In genomic region chr12:8057839-8058238, GRCh38 we compare ENCODE assay signal across 16 cellular contexts. TPM values are rescaled to one million over a fixed set of nuclear protein-coding genes. Genes with fewer than 3 reads are reported as not detected.
DNase-seq lines count a peak whose midpoint lies in the region; ATAC-seq and TF ChIP-seq lines count a peak whose summit lies in the region.
"Had no signal": no experiment of that assay in that cellular context is flagged by ENCODE, and none has a peak within 500 bp of the region (broad histone marks: within the 10 kb centered on the region; RNA-seq: fewer than 3 reads in every experiment).

No MANE protein-coding gene starts in this region.

- H3K4me3 Mint-ChIP-seq in activated T-cell treated with anti-CD3 and anti-CD28 coated beads, Interleukin-2, amount 50 U/mL, for 24 hours: no peak overlapping the region
- no peak overlapping the region for H3K4me3 Mint-ChIP-seq in stimulated activated naive CD8-positive, alpha-beta T cell treated with anti-CD3 and anti-CD28 coated beads, Interleukin-15, Interleukin-2, amounts not matched to agents 100 ng/mL and 50 ng/mL, for 24 hours
- H3K4me3 Mint-ChIP-seq: activated CD8-positive, alpha-beta T cell treated with anti-CD3 and anti-CD28 coated beads, Interleukin-2, amount 10 ng/mL, durations not matched to agents 7 days and 5 days had no signal

- H3K4me1 Mint-ChIP-seq in activated T-cell treated with anti-CD3 and anti-CD28 coated beads, Interleukin-2, amount 50 U/mL, for 24 hours (ENCODE audit: low read depth): peaks cover 21% of the 10 kb centered on the region
- peaks cover 18% of the 10 kb centered on the region for H3K4me1 Mint-ChIP-seq in stimulated activated naive CD8-positive, alpha-beta T cell treated with anti-CD3 and anti-CD28 coated beads, Interleukin-15, Interleukin-2, amounts not matched to agents 100 ng/mL and 50 ng/mL, for 24 hours (ENCODE audit: low read depth)

- H3K4me3 ChIP-seq in fibroblast of the aortic adventitia (ENCODE audit: low read depth, low read length): no peak overlapping the region
- H3K4me3 ChIP-seq: tibial artery had no signal

- ATAC-seq in HG03460 (IDR thresholded peaks at IDR 0.05; ENCODE audit: unreplicated experiment): no peak
- ATAC-seq: activated CD8-positive, alpha-beta T cell treated with anti-CD3 and anti-CD28 coated beads, Interleukin-2, amount 10 ng/mL, durations not matched to agents 7 days and 5 days had no signal

- DNase-seq in activated T-cell treated with anti-CD3 and anti-CD28 coated beads, Interleukin-2, amount 50 U/mL, for 24 hours: no peak
- no peak for DNase-seq in activated T-cell treated with anti-CD3 and anti-CD28 coated beads, Interleukin-2, amount 50 U/mL, for 1 hour
- DNase-seq in RPMI7951 (ENCODE audit: low read depth) (peak; percentile 22), fibroblast of the aortic adventitia (ENCODE audit: low read depth) (peak; percentile 71), RPMI8226 (no peak)
- no peak for DNase-seq in stimulated activated CD4-positive, alpha-beta T cell treated with anti-CD3 and anti-CD28 coated beads, Interleukin-15, amount 100 ng/mL, for 24 hours
- DNase-seq: activated CD8-positive, alpha-beta T cell treated with anti-CD3 and anti-CD28 coated beads, Interleukin-2, amount 10 ng/mL, durations not matched to agents 7 days and 5 days; aorta; islet precursor cell; MM.1S; NCI-H524; tibial artery had no signal

- TF ChIP-seq CTCF in fibroblast of the aortic adventitia (IDR thresholded peaks at IDR 0.05; ENCODE audit: insufficient read depth, low read length): no peak

- peak overlapping the region; percentile 48 for H3K27ac Mint-ChIP-seq in activated T-cell treated with anti-CD3 and anti-CD28 coated beads, Interleukin-2, amount 50 U/mL, for 24 hours
- H3K27ac Mint-ChIP-seq in stimulated activated naive CD8-positive, alpha-beta T cell treated with anti-CD3 and anti-CD28 coated beads, Interleukin-15, Interleukin-2, amounts not matched to agents 100 ng/mL and 50 ng/mL, for 24 hours: peak overlapping the region; percentile 42
- H3K27ac Mint-ChIP-seq: activated CD8-positive, alpha-beta T cell treated with anti-CD3 and anti-CD28 coated beads, Interleukin-2, amount 10 ng/mL, durations not matched to agents 7 days and 5 days had no signal

- H3K36me3 Mint-ChIP-seq in activated T-cell treated with anti-CD3 and anti-CD28 coated beads, Interleukin-2, amount 50 U/mL, for 24 hours (ENCODE audit: low read depth): peaks cover 28% of the 10 kb centered on the region
- H3K36me3 Mint-ChIP-seq in stimulated activated naive CD8-positive, alpha-beta T cell treated with anti-CD3 and anti-CD28 coated beads, Interleukin-15, Interleukin-2, amounts not matched to agents 100 ng/mL and 50 ng/mL, for 24 hours (ENCODE audit: low read depth): peaks cover 6% of the 10 kb centered on the region

- no peaks in the 10 kb centered on the region for H3K9me3 Mint-ChIP-seq in activated T-cell treated with anti-CD3 and anti-CD28 coated beads, Interleukin-2, amount 50 U/mL, for 24 hours
- no peaks in the 10 kb centered on the region for H3K9me3 Mint-ChIP-seq in stimulated activated naive CD8-positive, alpha-beta T cell treated with anti-CD3 and anti-CD28 coated beads, Interleukin-15, Interleukin-2, amounts not matched to agents 100 ng/mL and 50 ng/mL, for 24 hours

- H3K27me3 Mint-ChIP-seq in activated T-cell treated with anti-CD3 and anti-CD28 coated beads, Interleukin-2, amount 50 U/mL, for 24 hours: no peaks in the 10 kb centered on the region
- H3K27me3 Mint-ChIP-seq in stimulated activated naive CD8-positive, alpha-beta T cell treated with anti-CD3 and anti-CD28 coated beads, Interleukin-15, Interleukin-2, amounts not matched to agents 100 ng/mL and 50 ng/mL, for 24 hours: no peaks in the 10 kb centered on the region

RNA-seq across cellular contexts. Expression of gene C3AR1, which starts 8.3 kb away (rescaled TPM):
- 0.39 and 1.2 TPM in 2 replicates for total RNA-seq in RPMI7951 (2014; rRNA removed; shearing (Covaris generic))
- 0.18 TPM in 1 of 2 replicates, not detected in the other for total RNA-seq in fibroblast of the aortic adventitia (ENCODE audit: low replicate concordance)
- total RNA-seq: epithelial cell of proximal tubule, osteocyte had no signal

RNA-seq across cellular contexts. Expression of gene NECAP1, which starts 24.2 kb away (rescaled TPM):
- total RNA-seq in RPMI7951 (2014; rRNA removed; shearing (Covaris generic)): 25.7 and 30.8 TPM in 2 replicates
- 18.8 and 63.4 TPM in 2 replicates for total RNA-seq in fibroblast of the aortic adventitia (ENCODE audit: low replicate concordance)

RNA-seq across cellular contexts. Expression of gene FOXJ2, which starts 25.3 kb away (rescaled TPM):
- total RNA-seq in RPMI7951 (2014; rRNA removed; shearing (Covaris generic)): 6.7 and 7.0 TPM in 2 replicates
- total RNA-seq in fibroblast of the aortic adventitia (ENCODE audit: low replicate concordance): 7.8 and 13.8 TPM in 2 replicates

Comparison
In these comparisons a context has a peak if more than half of its experiments do, and no peak if none do; other contexts are left out.
1. DNase-seq: peak in RPMI7951 (single experiment) and fibroblast of the aortic adventitia (single experiment); none in activated T-cell treated with anti-CD3 and anti-CD28 coated beads, Interleukin-2, amount 50 U/mL, for 24 hours (single experiment), activated T-cell treated with anti-CD3 and anti-CD28 coated beads, Interleukin-2, amount 50 U/mL, for 1 hour (single experiment), RPMI8226 (single experiment) and stimulated activated CD4-positive, alpha-beta T cell treated with anti-CD3 and anti-CD28 coated beads, Interleukin-15, amount 100 ng/mL, for 24 hours (single experiment).